1 cellular context compared by ENCODE assay signal in genomic region chr9:6757132-6757987, GRCh38.
TF ChIP-seq lines count a peak whose summit lies in the region.

Gene KDM4C, plus strand, starts transcription at chr9:6757973. Its CDS starts 35,016 bp downstream, at chr9:6792989.

TF ChIP-seq in K562, 482 proteins besides CTCF, POLR2A, EP300 and RAD21 (continued from another document and continues in another):
- no peak; the same call in 1 of the 2 replicates for TF ChIP-seq ZNF592 (IDR thresholded peaks at IDR 0.05)
- TF ChIP-seq ZNF282 (CRISPR knock-in tag; IDR thresholded peaks at IDR 0.05), result no peak
- no peak for TF ChIP-seq CREB3 (tag; conservative IDR thresholded peaks at IDR 0.05; ENCODE audit: low read depth)
- TF ChIP-seq LEF1 (IDR thresholded peaks at IDR 0.05), result 0 out of 2 replicates have a peak, but pooled peaks have one; percentile 27
- TF ChIP-seq ZNF57 (CRISPR knock-in tag; IDR thresholded peaks at IDR 0.05), result no peak
- no peak for TF ChIP-seq ZBTB5 (IDR thresholded peaks at IDR 0.05)
- no peak for TF ChIP-seq ZBTB8A (IDR thresholded peaks at IDR 0.05; ENCODE audit: partially characterized antibody)
- no peak for TF ChIP-seq PTTG1 (tag; IDR thresholded peaks at IDR 0.05; ENCODE audit: low read depth)
- TF ChIP-seq CREM (IDR thresholded peaks at IDR 0.05; ENCODE audit: low read depth), result peak; percentile 91
- TF ChIP-seq CXXC5 (CRISPR knock-in tag; IDR thresholded peaks at IDR 0.05), result peak; percentile 86
- no peak for TF ChIP-seq NFIX (CRISPR knock-in tag; IDR thresholded peaks at IDR 0.05; ENCODE audit: low read depth)
- no peak for TF ChIP-seq ZNF277 (CRISPR knock-in tag; IDR thresholded peaks at IDR 0.05; ENCODE audit: borderline replicate concordance)
- TF ChIP-seq WHSC1 (IDR thresholded peaks at IDR 0.05; ENCODE audit: low read length), result no peak
- peak; percentile 99 for TF ChIP-seq PRDM10 (IDR thresholded peaks at IDR 0.05; ENCODE audit: partially characterized antibody)
- TF ChIP-seq FOXO4 (CRISPR knock-in tag; IDR thresholded peaks at IDR 0.05), result no peak
- no peak for TF ChIP-seq SMAD3 (CRISPR knock-in tag; conservative IDR thresholded peaks at IDR 0.05)
- no peak for TF ChIP-seq SRF (CRISPR knock-in tag; IDR thresholded peaks at IDR 0.05)
- TF ChIP-seq GTF2E2 (tag; IDR thresholded peaks at IDR 0.05), result no peak
- peak; percentile 45; the same call in 1 of the 2 replicates for TF ChIP-seq MBD2 (IDR thresholded peaks at IDR 0.05; ENCODE audit: borderline replicate concordance, low read depth)
- TF ChIP-seq MNT (conservative IDR thresholded peaks at IDR 0.05), result peak; percentile 91 to 94
- no peak for TF ChIP-seq CEBPZ (IDR thresholded peaks at IDR 0.05; ENCODE audit: borderline replicate concordance, low read depth, low read length)
- TF ChIP-seq ZNF518B (CRISPR knock-in tag; IDR thresholded peaks at IDR 0.05), result no peak
- peak; percentile 96 for TF ChIP-seq MAX (CRISPR knock-in tag; IDR thresholded peaks at IDR 0.05)
- no peak for TF ChIP-seq ZSCAN29 (IDR thresholded peaks at IDR 0.05)
- TF ChIP-seq TOE1 (IDR thresholded peaks at IDR 0.05; ENCODE audit: borderline replicate concordance), result peak; percentile 98
- no peak for TF ChIP-seq TOE1 (CRISPR knock-in tag; IDR thresholded peaks at IDR 0.05; ENCODE audit: borderline replicate concordance, low read depth)
- no peak for TF ChIP-seq ZKSCAN3 (CRISPR knock-in tag; IDR thresholded peaks at IDR 0.05)
- no peak for TF ChIP-seq EWSR1 (IDR thresholded peaks at IDR 0.05; ENCODE audit: borderline replicate concordance, low read depth, partially characterized antibody)
- TF ChIP-seq PHF8 (IDR thresholded peaks at IDR 0.05; ENCODE audit: borderline replicate concordance, low read length), result peak; percentile 73; the same call in 1 of the 2 replicates
- TF ChIP-seq ZNF408 (CRISPR knock-in tag; IDR thresholded peaks at IDR 0.05; ENCODE audit: low read depth), result no peak
